Comparison of ENCODE assay signal across 28 cellular contexts in the genomic region with DNA sequence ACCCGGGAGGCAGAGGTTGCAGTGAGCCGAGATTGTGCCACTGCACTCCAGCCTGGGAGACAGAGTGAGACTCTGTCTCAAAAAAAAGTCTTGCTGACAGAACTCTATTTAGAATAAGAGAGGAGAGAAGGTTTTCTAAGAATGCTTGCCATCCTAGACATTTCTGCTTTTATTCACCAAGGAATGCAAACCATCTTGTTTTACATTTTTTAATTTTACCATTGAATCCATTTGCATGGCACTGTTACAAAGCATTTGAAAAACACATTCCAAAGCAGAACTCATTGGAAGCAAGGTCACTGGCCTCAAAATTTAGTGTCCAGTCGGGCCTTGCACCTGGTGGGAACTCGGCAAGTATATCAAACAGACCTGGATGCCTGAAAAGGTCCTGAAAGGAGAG. TPM values are rescaled to one million over a fixed set of nuclear protein-coding genes. Genes with fewer than 3 reads are reported as not detected.
A peak's percentile ranks its signal among the peaks of the same experiment; 100 is the strongest.
DNase-seq lines count a peak whose midpoint lies in the region; ATAC-seq, FAIRE-seq and TF ChIP-seq lines count a peak whose summit lies in the region.
"Had no signal": no experiment of that assay in that cellular context is flagged by ENCODE, and none has a peak within 500 bp of the region (broad histone marks: within the 10 kb centered on the region; RNA-seq: fewer than 3 reads in every experiment).

No MANE protein-coding gene starts in this region.

- no peak for TF ChIP-seq POLR2A in K562 (conservative IDR thresholded peaks at IDR 0.05)

- no peak overlapping the region for H3K9ac ChIP-seq in K562 (ENCODE audit: insufficient read depth in 1 of 2, low read depth in 2 of 2, low read length in 2 of 2)
- H3K9ac ChIP-seq: KMS-11 had no signal

- H3K9me3 ChIP-seq in K562 (replicated peaks; ENCODE audit: control insufficient read depth, insufficient read depth, low read depth, low read length), result no peaks in the 10 kb centered on the region
- H3K9me3 ChIP-seq: A549, adrenal gland, colonic mucosa, thoracic aorta had no signal

- peak overlapping the region; percentile 95; the same call in 1 of the 2 replicates for H2AFZ ChIP-seq in GM23338
- H2AFZ ChIP-seq in K562 (ENCODE audit: low read depth, low read length), result 0 out of 2 replicates have a peak overlapping the region, but pooled peaks have one; percentile 8

- no peaks in the 10 kb centered on the region for H3K79me2 ChIP-seq in GM23338 (replicated peaks; ENCODE audit: insufficient read depth)
- no peaks in the 10 kb centered on the region for H3K79me2 ChIP-seq in K562 (ENCODE audit: control insufficient read depth, insufficient read depth, low read length)

- no peaks in the 10 kb centered on the region for H3K36me3 Mint-ChIP-seq in GM23338 (ENCODE audit: low read depth)
- no peaks in the 10 kb centered on the region for H3K36me3 Mint-ChIP-seq in nephron (ENCODE audit: low read depth)
- H3K36me3 Mint-ChIP-seq in activated naive CD8-positive, alpha-beta T cell treated with anti-CD3 and anti-CD28 coated beads, Interleukin-2, amount 50 U/mL, for 24 hours (ENCODE audit: low read depth), result no peaks in the 10 kb centered on the region

- H3K27ac Mint-ChIP-seq in GM23338 (no peak overlapping the region), nephron (peak overlapping the region in 2 of 3 experiments; percentile 20 to 76)
- H3K27ac Mint-ChIP-seq in activated naive CD8-positive, alpha-beta T cell treated with anti-CD3 and anti-CD28 coated beads, Interleukin-2, amount 50 U/mL, for 24 hours, result no peak overlapping the region
- H3K27ac Mint-ChIP-seq: effector memory CD8-positive, alpha-beta T cell; memory B cell had no signal

- DNase-seq in AG08395 (ENCODE audit: low spot score), result peak; percentile 44
- DNase-seq in GM23338 (ENCODE audit: low spot score), result peak; percentile 29
- DNase-seq in K562 (ENCODE audit: extremely low read depth in 1 of 4, low spot score in 3 of 4), result no peak
- no peak for DNase-seq in RPMI8226
- no peak for DNase-seq in HuH-7.5 (ENCODE audit: low spot score)
- DNase-seq in activated naive CD8-positive, alpha-beta T cell treated with anti-CD3 and anti-CD28 coated beads, Interleukin-2, amount 50 U/mL, for 24 hours, result no peak
- DNase-seq: activated CD4-positive, alpha-beta T cell treated with anti-CD3 and anti-CD28 coated beads for 48 hours; activated gamma-delta T cell treated with Interleukin-2 at 50 U/mL for 16 hours; activated T-cell treated with anti-CD3 and anti-CD28 coated beads, Interleukin-2, amount 50 U/mL, for 1 hour; C1 segment of cervical spinal cord; colonic mucosa; DMS79; effector memory CD8-positive, alpha-beta T cell; HCEC 1CT; NCI-H1436 treated with DMSO at 0.1 percent for 48 hours; stimulated activated naive CD8-positive, alpha-beta T cell treated with anti-CD3 and anti-CD28 coated beads, Interleukin-15, Interleukin-2, amounts not matched to agents 100 U/mL and 50 U/mL, for 24 hours; T-helper 2 cell had no signal

- in situ Hi-C loops in K562 (cut with MboI), result no loop called here

- H3K4me2 ChIP-seq in GM23338 (peak overlapping the region; percentile 28; the same call in 1 of the 2 replicates), K562 (ENCODE audit: insufficient read depth, low read length) (no peak overlapping the region)
- H3K4me2 ChIP-seq: A549, KMS-11 had no signal

- no peaks in the 10 kb centered on the region for H3K9me2 ChIP-seq in GM23338 (ENCODE audit: insufficient read depth)

- TF ChIP-seq CTCF in GM23338 (conservative IDR thresholded peaks at IDR 0.05; ENCODE audit: low read depth in 2 of 2) (no peak), K562 (IDR thresholded peaks at IDR 0.05 in 2 of 3, conservative IDR thresholded peaks at IDR 0.05 in 1 of 3; ENCODE audit: insufficient read depth in 2 of 3, low read depth in 1 of 3, low read length in 3 of 3) (no peak), nephron (IDR thresholded peaks at IDR 0.05; ENCODE audit: unreplicated experiment in 3 of 3) (no peak)

- H3K27ac ChIP-seq in GM23338 (ENCODE audit: low read depth) (0 out of 2 replicates have a peak overlapping the region, but pooled peaks have one; percentile 15), K562 (ENCODE audit: extremely low read depth, low read depth, low read length) (no peak overlapping the region)
- H3K27ac ChIP-seq: A549, adrenal gland, colonic mucosa, KMS-11, thoracic aorta had no signal

- H4K20me1 ChIP-seq in GM23338 (replicated peaks; ENCODE audit: insufficient read depth), result no peaks in the 10 kb centered on the region
- H4K20me1 ChIP-seq in K562 (replicated peaks; ENCODE audit: control insufficient read depth, insufficient read depth, low read length), result no peaks in the 10 kb centered on the region

- no peaks in the 10 kb centered on the region for H3F3A ChIP-seq in GM23338 (replicated peaks; ENCODE audit: low read depth)

- no peaks in the 10 kb centered on the region for H3K9me3 Mint-ChIP-seq in GM23338
- no peaks in the 10 kb centered on the region for H3K9me3 Mint-ChIP-seq in nephron
- no peaks in the 10 kb centered on the region for H3K9me3 Mint-ChIP-seq in activated naive CD8-positive, alpha-beta T cell treated with anti-CD3 and anti-CD28 coated beads, Interleukin-2, amount 50 U/mL, for 24 hours
- H3K9me3 Mint-ChIP-seq: effector memory CD8-positive, alpha-beta T cell; memory B cell had no signal

- intact Hi-C loops in K562 (cut with micrococcal nuclease), result no loop called here

- 32% methylated on average over 3 of the region's 4 CpGs for WGBS in K562 (ENCODE audit: insufficient coverage, low coverage, missing lambda C conversion rate)

- TF ChIP-seq RAD21 in K562 (CRISPR knock-in tag; conservative IDR thresholded peaks at IDR 0.05 in 1 of 2, IDR thresholded peaks at IDR 0.05 in 1 of 2), result no peak

- H3K9me1 ChIP-seq in K562 (ENCODE audit: control insufficient read depth, insufficient read depth, low read length), result no peaks in the 10 kb centered on the region

- no peak for TF ChIP-seq EP300 in K562 (IDR thresholded peaks at IDR 0.05; ENCODE audit: low read length)

- CTCF ChIA-PET in K562 (lab: Yijun Ruan, JAX; ENCODE audit: low intra/inter-chr PET ratio), result no interaction called here

- H3K27me3 ChIP-seq in GM23338 (ENCODE audit: insufficient read depth), result no peaks in the 10 kb centered on the region
- H3K27me3 ChIP-seq in K562 (ENCODE audit: control insufficient read depth in 2 of 2, insufficient read depth in 2 of 2, low read length in 2 of 2), result peaks cover 2 to 3% of the 10 kb centered on the region in 2 experiments; a peak in 2 of 5 replicates
- H3K27me3 ChIP-seq: adrenal gland, colonic mucosa had no signal

- H3K27me3 Mint-ChIP-seq in GM23338 (ENCODE audit: insufficient read depth, low read depth, poor library complexity) (peaks cover 12% of the 10 kb centered on the region), nephron (ENCODE audit: low read depth) (peaks cover under 1% of the 10 kb centered on the region)
- H3K27me3 Mint-ChIP-seq in activated naive CD8-positive, alpha-beta T cell treated with anti-CD3 and anti-CD28 coated beads, Interleukin-2, amount 50 U/mL, for 24 hours, result no peaks in the 10 kb centered on the region

- H3K4me1 Mint-ChIP-seq in GM23338 (peaks cover 24% of the 10 kb centered on the region), nephron (peaks cover 61% of the 10 kb centered on the region)
- peaks cover 2% of the 10 kb centered on the region for H3K4me1 Mint-ChIP-seq in activated naive CD8-positive, alpha-beta T cell treated with anti-CD3 and anti-CD28 coated beads, Interleukin-2, amount 50 U/mL, for 24 hours
- H3K4me1 Mint-ChIP-seq: memory B cell had no signal

- FAIRE-seq in K562 (lab: Jason Lieb, UNC), result no peak
- FAIRE-seq: A549, bronchial epithelial cell, frontal cortex, GM18507 had no signal

- H3K36me3 ChIP-seq in GM23338 (ENCODE audit: insufficient read depth) (no peaks in the 10 kb centered on the region), K562 (ENCODE audit: control insufficient read depth, insufficient read depth, low read length) (no peaks in the 10 kb centered on the region)
- H3K36me3 ChIP-seq: adrenal gland, colonic mucosa, thoracic aorta had no signal

- POLR2A ChIA-PET in K562 (lab: Yijun Ruan, JAX), result interaction anchor here (0.8 kb wide), 1 partner anchor 20 kb away, joined by 3 read pairs; no protein-coding TSS in a partner anchor

- H3K4me3 Mint-ChIP-seq in GM23338 (no peak overlapping the region; the same call in 2 of the 3 replicates), nephron (no peak overlapping the region)
- no peak overlapping the region for H3K4me3 Mint-ChIP-seq in activated naive CD8-positive, alpha-beta T cell treated with anti-CD3 and anti-CD28 coated beads, Interleukin-2, amount 50 U/mL, for 24 hours
- H3K4me3 Mint-ChIP-seq: effector memory CD8-positive, alpha-beta T cell; memory B cell had no signal

- no TSS peak for BruUV-seq in K562 (replicated peaks; lab: Mats Ljungman, UMichigan)

- peaks cover 25% of the 10 kb centered on the region for H3K4me1 ChIP-seq in GM23338 (ENCODE audit: insufficient read depth)
- peaks cover 0 to 14% of the 10 kb centered on the region in 2 experiments; a peak in 3 of 5 replicates for H3K4me1 ChIP-seq in K562 (replicated peaks in 1 of 2; ENCODE audit: control insufficient read depth in 2 of 2, insufficient read depth in 2 of 2, low read length in 2 of 2)

- H3K4me3 ChIP-seq in GM23338, result no peak overlapping the region
- H3K4me3 ChIP-seq in K562, result no peak overlapping the region
- H3K4me3 ChIP-seq: A549, adrenal gland, colonic mucosa, thoracic aorta had no signal

- ATAC-seq in GM23338, result no peak
- no peak for ATAC-seq in K562
- ATAC-seq in activated naive CD8-positive, alpha-beta T cell treated with anti-CD3 and anti-CD28 coated beads, Interleukin-2, amount 50 U/mL, for 24 hours, result no peak
- ATAC-seq in GM18520 (IDR thresholded peaks at IDR 0.05; ENCODE audit: unreplicated experiment), result no peak
- ATAC-seq: A549; effector memory CD8-positive, alpha-beta T cell; esophagus mucosa; stimulated activated naive CD8-positive, alpha-beta T cell treated with anti-CD3 and anti-CD28 coated beads, Interleukin-15, Interleukin-2, amounts not matched to agents 100 U/mL and 50 U/mL, for 24 hours had no signal

RNA-seq across cellular contexts. Expression of a gene that starts 44.2 kb away (rescaled TPM):
- 39.6 and 48.1 TPM in 2 replicates for total RNA-seq in GM23338 (2014; rRNA removed; shearing (Covaris generic))
- polyA plus RNA-seq in GM23338 (2016; fragmentation: Nextera tagmentation; extraction: Ambion mirVana) (20.6 and 21.3 TPM in 2 replicates), K562 (2011; rRNA removed) (19.9 and 28.7 TPM in 2 replicates), K562 (2014; fragmentation: Illumina TruSeq; extraction: Trizol) (22.6 and 23.4 TPM in 2 replicates), K562 (2014; fragmentation: Nextera tagmentation; extraction: Ambion mirVana) (1 to 10 TPM; 3.7 to 4.3 TPM), K562 (2014; rRNA removed) (18.9 and 19.1 TPM in 2 replicates)
- total RNA-seq in K562 (2011; cell fraction: chromatin; rRNA removed; ENCODE audit: low replicate concordance), result 7.4 and 11.3 TPM in 2 replicates
- 6.5 and 7.0 TPM in 2 replicates for total RNA-seq in K562 (2011; cell fraction: nucleolus; rRNA removed)
- total RNA-seq in K562 (2011; cell fraction: nucleoplasm; rRNA removed), result 12.8 and 16.6 TPM in 2 replicates
- total RNA-seq in K562 (2014; rRNA removed) (13.4 and 14.0 TPM in 2 replicates), K562 (2014; rRNA removed; fragmentation: Illumina TruSeq; extraction: Trizol) (20.2 and 23.5 TPM in 2 replicates), K562 (2015; rRNA removed; fragmentation: Illumina TruSeq; extraction: Trizol) (20.9 and 22.4 TPM in 2 replicates), K562 (2021) (35.9 and 39.2 TPM in 2 replicates)
- polyA plus RNA-seq in K562 (2011; cell fraction: cytosol; rRNA removed), result 12.9 and 15.7 TPM in 2 replicates
- 5.6 and 7.4 TPM in 2 replicates for polyA plus RNA-seq in K562 (2011; cell fraction: nucleus; rRNA removed)
- 13.8 and 16.0 TPM in 2 replicates for polyA plus RNA-seq in K562 (2012)
- 31.7 and 36.8 TPM in 2 replicates for polyA minus RNA-seq in K562 (2011; rRNA and poly(A)+ RNA removed)
- 15.4 and 26.3 TPM in 2 replicates for polyA minus RNA-seq in K562 (2011; cell fraction: cytosol; rRNA and poly(A)+ RNA removed)
- 2.8 and 6.1 TPM in 2 replicates for polyA minus RNA-seq in K562 (2011; cell fraction: nucleus; rRNA and poly(A)+ RNA removed)

Comparison
In these comparisons a context has a peak if more than half of its experiments do, and no peak if none do; other contexts are left out.
1. DNase-seq: peak in AG08395 (single experiment) and GM23338 (single experiment); none in K562 (0 of 4), RPMI8226 (single experiment), HuH-7.5 (single experiment) and activated naive CD8-positive, alpha-beta T cell treated with anti-CD3 and anti-CD28 coated beads, Interleukin-2, amount 50 U/mL, for 24 hours (single experiment).
2. H3K27ac Mint-ChIP-seq: peak in nephron (2 of 3); none in GM23338 (single experiment) and activated naive CD8-positive, alpha-beta T cell treated with anti-CD3 and anti-CD28 coated beads, Interleukin-2, amount 50 U/mL, for 24 hours (single experiment).